In genomic region chr10:86837663-86838062, GRCh38 we compare ENCODE assay signal across 26 cellular contexts.
"Had no signal": no experiment of that assay in that cellular context is flagged by ENCODE, and none has a peak within 500 bp of the region (broad histone marks: within the 10 kb centered on the region; RNA-seq: fewer than 3 reads in every experiment).

No MANE protein-coding gene starts in this region.

- H3K4me1 Mint-ChIP-seq: stimulated activated naive B cell treated with anti-CD40 and anti-IgM and Interleukin-4, amounts not matched to agents 10 μg/mL and 1 μg/mL and 100 μg/mL, for 72 hours had no signal

- H3K9me3 ChIP-seq: colonic mucosa, esophagus squamous epithelium, left ventricle myocardium inferior, prostate gland, stomach, thyroid gland, upper lobe of right lung had no signal

- H3K27me3 ChIP-seq: colonic mucosa, esophagus squamous epithelium, stomach, thyroid gland, upper lobe of right lung had no signal

- H3K4me3 ChIP-seq: colonic mucosa, esophagus squamous epithelium, left ventricle myocardium inferior, lung, prostate gland, smooth muscle cell, stomach, thyroid gland, upper lobe of right lung had no signal

- H3K4me1 ChIP-seq: colonic mucosa, prostate gland, upper lobe of right lung had no signal

- DNase-seq: activated CD4-positive, alpha-beta T cell treated with anti-CD3 and anti-CD28 coated beads for 4 hours; activated CD4-positive, alpha-beta T cell treated with anti-CD3 and anti-CD28 coated beads, Interleukin-2, amount 50 U/mL, for 48 hours; activated CD8-positive, alpha-beta memory T cell treated with anti-CD3 and anti-CD28 coated beads for 24 hours; activated effector memory CD4-positive, alpha-beta T cell treated with Interleukin-2 at 50 U/mL for 16 hours; activated naive CD4-positive, alpha-beta T cell treated with Interleukin-2 at 50 U/mL for 16 hours; anterior cingulate cortex; cerebellar nuclear complex; colonic mucosa; effector CD8-positive, alpha-beta T cell; esophagus squamous epithelium; foreskin melanocyte; left ventricle myocardium inferior; naive thymus-derived CD4-positive, alpha-beta T cell; retina; stimulated activated CD4-positive, alpha-beta T cell treated with anti-CD3 and anti-CD28 coated beads, Interleukin-2, amount 100 ng/mL, for 24 hours; stimulated activated naive B cell treated with anti-CD40 and anti-IgM and Interleukin-4, amounts not matched to agents 10 μg/mL and 1 μg/mL and 100 μg/mL, for 72 hours; stomach; thyroid gland; upper lobe of right lung had no signal

- H3K9me3 Mint-ChIP-seq: naive thymus-derived CD4-positive, alpha-beta T cell had no signal

- ATAC-seq: naive thymus-derived CD4-positive, alpha-beta T cell; stimulated activated naive B cell treated with anti-CD40 and anti-IgM and Interleukin-4, amounts not matched to agents 10 μg/mL and 1 μg/mL and 100 μg/mL, for 72 hours; upper lobe of right lung had no signal

- H3K27ac ChIP-seq: colonic mucosa, epithelial cell of prostate, esophagus squamous epithelium, left ventricle myocardium inferior, prostate gland, stomach, thyroid gland, upper lobe of right lung had no signal

- H3K27me3 Mint-ChIP-seq: activated naive CD8-positive, alpha-beta T cell had no signal

- H3K4me3 Mint-ChIP-seq: activated naive CD8-positive, alpha-beta T cell; naive thymus-derived CD4-positive, alpha-beta T cell; stimulated activated naive B cell treated with anti-CD40 and anti-IgM and Interleukin-4, amounts not matched to agents 10 μg/mL and 1 μg/mL and 100 μg/mL, for 72 hours had no signal

- H3K4me2 ChIP-seq: smooth muscle cell had no signal

- FAIRE-seq: endometrium, islet of Langerhans had no signal

- H3K36me3 Mint-ChIP-seq: stimulated activated naive B cell treated with anti-CD40 and anti-IgM and Interleukin-4, amounts not matched to agents 10 μg/mL and 1 μg/mL and 100 μg/mL, for 72 hours had no signal

- H3K36me3 ChIP-seq: colonic mucosa, left ventricle myocardium inferior, prostate gland had no signal

- H3K27ac Mint-ChIP-seq: activated naive CD8-positive, alpha-beta T cell; naive thymus-derived CD4-positive, alpha-beta T cell; stimulated activated naive B cell treated with anti-CD40 and anti-IgM and Interleukin-4, amounts not matched to agents 10 μg/mL and 1 μg/mL and 100 μg/mL, for 72 hours had no signal
